In the genomic region with DNA sequence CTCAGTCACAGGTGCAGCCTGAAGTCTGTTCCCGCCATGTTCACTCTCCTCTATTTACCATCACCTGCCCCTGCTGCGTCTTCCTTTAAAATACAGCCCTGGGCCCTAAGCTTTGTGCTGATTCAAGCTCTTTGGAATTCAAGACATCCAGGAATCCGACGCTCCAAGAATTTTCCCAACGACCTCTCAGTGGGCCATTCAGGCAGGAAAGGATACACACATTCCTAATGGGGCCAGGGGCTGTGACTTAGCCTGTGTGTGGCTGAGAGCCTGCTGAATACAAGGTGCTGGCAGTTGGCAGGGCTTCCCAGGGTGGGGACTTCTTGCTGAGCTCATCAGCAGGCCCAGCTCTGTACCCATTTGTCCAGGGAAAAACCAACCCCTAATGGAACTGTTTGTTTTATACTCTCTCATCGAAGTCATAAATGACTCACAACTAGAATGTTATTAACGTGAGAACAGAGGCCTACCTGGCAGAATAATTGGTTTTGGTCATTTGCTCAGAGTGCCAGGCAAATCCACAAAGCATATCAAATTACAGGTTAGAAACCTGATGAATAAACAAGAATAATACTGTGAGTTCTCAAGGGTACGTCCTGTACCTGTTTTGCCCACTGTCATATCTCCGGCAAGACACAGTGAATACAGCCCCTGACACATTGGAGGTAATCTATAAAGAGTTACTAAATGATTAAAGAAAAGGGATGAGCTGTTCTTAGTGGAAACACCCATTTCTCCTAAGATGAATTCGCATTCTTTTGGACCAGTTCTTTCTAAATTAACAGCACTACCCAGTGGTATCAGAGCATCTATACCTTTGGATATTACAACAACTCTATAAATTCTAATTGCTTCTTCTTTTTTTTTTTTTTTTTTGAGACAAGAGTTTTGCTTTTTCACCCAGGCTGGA, we compare ENCODE assay signal across 8 cellular contexts. TPM values are rescaled to one million over a fixed set of nuclear protein-coding genes. Genes with fewer than 3 reads are reported as not detected.
DNase-seq lines count a peak whose midpoint lies in the region; ATAC-seq and TF ChIP-seq lines count a peak whose summit lies in the region.

No MANE protein-coding gene starts in this region.

- peaks cover 13% of the 10 kb centered on the region for H3K79me2 ChIP-seq in mammary epithelial cell (ENCODE audit: insufficient read depth, low read length)

- ATAC-seq in naive thymus-derived CD4-positive, alpha-beta T cell = no peak
- no peak for ATAC-seq in HG02623 (IDR thresholded peaks at IDR 0.05; ENCODE audit: unreplicated experiment)
- no peak for ATAC-seq in GM18498 (IDR thresholded peaks at IDR 0.05; ENCODE audit: unreplicated experiment)

- no peaks in the 10 kb centered on the region for H3K27me3 Mint-ChIP-seq in naive thymus-derived CD4-positive, alpha-beta T cell
- no peaks in the 10 kb centered on the region for H3K27me3 Mint-ChIP-seq in activated T-helper 2 cell treated with anti-CD3 and anti-CD28 coated beads, Interferon-gamma antibody, Interleukin-2, Interleukin-4, amounts not matched to agents 10 μg/mL and 5 μg/mL and 100 μg/mL, durations not matched to agents 14 hours and 24 hours and 36 hours (ENCODE audit: low read depth)

- no peak overlapping the region for H3K4me3 ChIP-seq in mammary epithelial cell (replicated peaks in 1 of 3; ENCODE audit: insufficient read depth in 1 of 3, low read depth in 2 of 3, low read length in 3 of 3)
- no peak overlapping the region for H3K4me3 ChIP-seq in naive thymus-derived CD4-positive, alpha-beta T cell (ENCODE audit: low read length)

- no peak for TF ChIP-seq CTCF in mammary epithelial cell (conservative IDR thresholded peaks at IDR 0.05 in 1 of 2, IDR thresholded peaks at IDR 0.05 in 1 of 2; ENCODE audit: extremely low read depth in 1 of 2, insufficient read depth in 1 of 2, low read depth in 1 of 2, low read length in 2 of 2)

- BruUV-seq in mammary epithelial cell (replicated peaks; lab: Mats Ljungman, UMichigan) = TSS peak; percentile 84

- DNase-seq in GM04504 (ENCODE audit: low read depth) = peak; percentile 83
- peak; percentile 19 for DNase-seq in NCI-H2107 (lab: John Stamatoyannopoulos, UW)
- peak; percentile 99 for DNase-seq in mammary epithelial cell
- DNase-seq in lung microvascular endothelial cell (ENCODE audit: low read depth in 2 of 2) = peak; percentile 65 to 86
- DNase-seq in naive thymus-derived CD4-positive, alpha-beta T cell = no peak
- no peak for DNase-seq in activated T-helper 2 cell treated with anti-CD3 and anti-CD28 coated beads, Interferon-gamma antibody, Interleukin-2, Interleukin-4, amounts not matched to agents 10 μg/mL and 5 μg/mL and 100 μg/mL, durations not matched to agents 14 hours and 24 hours and 36 hours (ENCODE audit: low spot score)

- H3K27ac ChIP-seq in mammary epithelial cell (ENCODE audit: insufficient read depth, low read depth, low read length) = peak overlapping the region; percentile 97
- H3K27ac ChIP-seq in naive thymus-derived CD4-positive, alpha-beta T cell (ENCODE audit: low read depth, low read length) = no peak overlapping the region

- no peaks in the 10 kb centered on the region for H4K20me1 ChIP-seq in mammary epithelial cell (ENCODE audit: insufficient read depth, low read length)

- peaks cover 5 to 29% (median 10%) of the 10 kb centered on the region in 5 donors for H3K36me3 Mint-ChIP-seq in naive thymus-derived CD4-positive, alpha-beta T cell
- peaks cover 50% of the 10 kb centered on the region for H3K36me3 Mint-ChIP-seq in activated T-helper 2 cell treated with anti-CD3 and anti-CD28 coated beads, Interferon-gamma antibody, Interleukin-2, Interleukin-4, amounts not matched to agents 10 μg/mL and 5 μg/mL and 100 μg/mL, durations not matched to agents 14 hours and 24 hours and 36 hours (ENCODE audit: low read depth)

- H3K27me3 ChIP-seq in mammary epithelial cell (ENCODE audit: insufficient read depth, low read length) = no peaks in the 10 kb centered on the region
- no peaks in the 10 kb centered on the region for H3K27me3 ChIP-seq in naive thymus-derived CD4-positive, alpha-beta T cell (ENCODE audit: control insufficient read depth in 2 of 2, insufficient read depth in 2 of 2, low read length in 2 of 2)

- WGBS in mammary epithelial cell (ENCODE audit: low coverage, missing lambda C conversion rate) = 8% methylated on average over 10 of the region's 10 CpGs

- POLR2A ChIA-PET in naive thymus-derived CD4-positive, alpha-beta T cell (lab: Charles Lee) = interaction anchor here (0.9 to 1.5 kb wide), 4 partner anchors 9 to 12 kb away, joined by 3 to 7 read pairs (median 4); no protein-coding TSS in a partner anchor

- no peak overlapping the region for H3K4me3 Mint-ChIP-seq in naive thymus-derived CD4-positive, alpha-beta T cell
- no peak overlapping the region for H3K4me3 Mint-ChIP-seq in activated T-helper 2 cell treated with anti-CD3 and anti-CD28 coated beads, Interferon-gamma antibody, Interleukin-2, Interleukin-4, amounts not matched to agents 10 μg/mL and 5 μg/mL and 100 μg/mL, durations not matched to agents 14 hours and 24 hours and 36 hours (ENCODE audit: low read depth)

- peak overlapping the region in 4 of 9 donors; percentile 42 to 73 (median 56) for H3K27ac Mint-ChIP-seq in naive thymus-derived CD4-positive, alpha-beta T cell
- no peak overlapping the region for H3K27ac Mint-ChIP-seq in activated T-helper 2 cell treated with anti-CD3 and anti-CD28 coated beads, Interferon-gamma antibody, Interleukin-2, Interleukin-4, amounts not matched to agents 10 μg/mL and 5 μg/mL and 100 μg/mL, durations not matched to agents 14 hours and 24 hours and 36 hours

- no peaks in the 10 kb centered on the region for H3K9me3 ChIP-seq in mammary epithelial cell (replicated peaks; ENCODE audit: insufficient read depth, low read length)
- no peaks in the 10 kb centered on the region for H3K9me3 ChIP-seq in naive thymus-derived CD4-positive, alpha-beta T cell (ENCODE audit: control insufficient read depth in 2 of 3, low read length in 3 of 3)

- peaks cover 0 to 2% (median 0%) of the 10 kb centered on the region in 11 donors for H3K9me3 Mint-ChIP-seq in naive thymus-derived CD4-positive, alpha-beta T cell
- no peaks in the 10 kb centered on the region for H3K9me3 Mint-ChIP-seq in activated T-helper 2 cell treated with anti-CD3 and anti-CD28 coated beads, Interferon-gamma antibody, Interleukin-2, Interleukin-4, amounts not matched to agents 10 μg/mL and 5 μg/mL and 100 μg/mL, durations not matched to agents 14 hours and 24 hours and 36 hours

- in situ Hi-C loops in mammary epithelial cell (cut with MboI; ENCODE audit: low sequenced_read_pairs in 2 of 2) = no loop called here

- intact Hi-C loops in mammary epithelial cell (cut with micrococcal nuclease) = loop anchor here (1.0 kb wide), 2 partner anchors 12 to 31 kb away; no protein-coding TSS in a partner anchor
- intact Hi-C loops in naive thymus-derived CD4-positive, alpha-beta T cell (cut with micrococcal nuclease) = no loop called here
- intact Hi-C loops in activated T-helper 2 cell treated with anti-CD3 and anti-CD28 coated beads, Interferon-gamma antibody, Interleukin-2, Interleukin-4, amounts not matched to agents 10 μg/mL and 5 μg/mL and 100 μg/mL, durations not matched to agents 14 hours and 24 hours and 36 hours (cut with micrococcal nuclease) = no loop called here

- H2AFZ ChIP-seq in mammary epithelial cell (ENCODE audit: low read depth, low read length) = no peak overlapping the region

- peak overlapping the region; percentile 50 for H3K4me2 ChIP-seq in mammary epithelial cell (ENCODE audit: insufficient read depth, low read depth, low read length)

- dilution Hi-C loops in mammary epithelial cell (cut with HindIII; ENCODE audit: low sequenced_read_pairs) = loop anchor here (5.0 kb wide), 2 partner anchors 44 to 51 kb away; partner anchors contain the start of gene TMSB10

- H3K4me1 Mint-ChIP-seq in naive thymus-derived CD4-positive, alpha-beta T cell = peaks cover 13 to 32% (median 18%) of the 10 kb centered on the region in 7 donors
- H3K4me1 Mint-ChIP-seq in activated T-helper 2 cell treated with anti-CD3 and anti-CD28 coated beads, Interferon-gamma antibody, Interleukin-2, Interleukin-4, amounts not matched to agents 10 μg/mL and 5 μg/mL and 100 μg/mL, durations not matched to agents 14 hours and 24 hours and 36 hours (ENCODE audit: low read depth) = peaks cover 13% of the 10 kb centered on the region

- peak overlapping the region; percentile 79 for H3K9ac ChIP-seq in mammary epithelial cell (ENCODE audit: insufficient read depth, low read length)

- H3K4me1 ChIP-seq in mammary epithelial cell (ENCODE audit: insufficient read depth, low read length) = peaks cover 40% of the 10 kb centered on the region
- no peaks in the 10 kb centered on the region for H3K4me1 ChIP-seq in naive thymus-derived CD4-positive, alpha-beta T cell (ENCODE audit: control insufficient read depth in 2 of 2, insufficient read depth in 2 of 2, low read length in 2 of 2)

- H3K36me3 ChIP-seq in mammary epithelial cell (ENCODE audit: insufficient read depth, low read length) = peaks cover 2% of the 10 kb centered on the region
- peaks cover 0 to 6% (median 0%) of the 10 kb centered on the region in 3 experiments for H3K36me3 ChIP-seq in naive thymus-derived CD4-positive, alpha-beta T cell (ENCODE audit: control insufficient read depth in 2 of 3, insufficient read depth in 3 of 3, low read length in 3 of 3)

- CTCF ChIA-PET in mammary epithelial cell (lab: Charles Lee; ENCODE audit: low non-redundant PET) = interaction anchor here (0.6 to 0.9 kb wide), 2 partner anchors 28 to 60 kb away, joined by 3 to 5 read pairs; no protein-coding TSS in a partner anchor
- CTCF ChIA-PET in naive thymus-derived CD4-positive, alpha-beta T cell (lab: Charles Lee) = interaction anchor here (0.6 to 1.7 kb wide), 3 partner anchors 12 to 637 kb away, joined by 3 to 6 read pairs (median 3); partner anchors contain the start of gene RNF181

RNA-seq across cellular contexts. Expression of gene KCMF1, which starts 12.6 kb away (rescaled TPM):
- total RNA-seq in mammary epithelial cell (10 to 100 TPM; 73.2 to 94.7 TPM), lung microvascular endothelial cell (25.1 and 40.5 TPM in 2 replicates)
- polyA plus RNA-seq in mammary epithelial cell = 84.3 TPM
- polyA minus RNA-seq in mammary epithelial cell = 59.3 TPM
- 10 to 100 TPM; 57.7 to 81.3 (median 60.8) TPM for total RNA-seq in naive thymus-derived CD4-positive, alpha-beta T cell
- polyA plus RNA-seq in naive thymus-derived CD4-positive, alpha-beta T cell = 10 to 100 TPM; 15.6 to 20.2 TPM
- 82.6 and 86.3 TPM in 2 replicates for total RNA-seq in activated T-helper 2 cell treated with anti-CD3 and anti-CD28 coated beads, Interferon-gamma antibody, Interleukin-2, Interleukin-4, amounts not matched to agents 10 μg/mL and 5 μg/mL and 100 μg/mL, durations not matched to agents 14 hours and 24 hours and 36 hours

RNA-seq across cellular contexts. Expression of gene TMSB10, which starts 52.9 kb away (rescaled TPM):
- total RNA-seq in mammary epithelial cell (1,000 to 10,000 TPM; 3,165 to 4,185 TPM), lung microvascular endothelial cell (7,454 and 9,895 TPM in 2 replicates)
- polyA plus RNA-seq in mammary epithelial cell = 9,658 TPM
- 1,882 TPM for polyA minus RNA-seq in mammary epithelial cell
- 1,000 to 10,000 TPM; 1,492 to 5,756 (median 1,578) TPM for total RNA-seq in naive thymus-derived CD4-positive, alpha-beta T cell
- 1,000 to 10,000 TPM; 6,721 to 8,256 TPM for polyA plus RNA-seq in naive thymus-derived CD4-positive, alpha-beta T cell
- 2,676 and 2,847 TPM in 2 replicates for total RNA-seq in activated T-helper 2 cell treated with anti-CD3 and anti-CD28 coated beads, Interferon-gamma antibody, Interleukin-2, Interleukin-4, amounts not matched to agents 10 μg/mL and 5 μg/mL and 100 μg/mL, durations not matched to agents 14 hours and 24 hours and 36 hours

Comparison
In these comparisons a context has a peak if more than half of its experiments do, and no peak if none do; other contexts are left out.
1. DNase-seq: peak in GM04504 (single experiment), NCI-H2107 (single experiment), mammary epithelial cell (single experiment) and lung microvascular endothelial cell (2 of 2); none in naive thymus-derived CD4-positive, alpha-beta T cell (0 of 9) and activated T-helper 2 cell treated with anti-CD3 and anti-CD28 coated beads, Interferon-gamma antibody, Interleukin-2, Interleukin-4, amounts not matched to agents 10 μg/mL and 5 μg/mL and 100 μg/mL, durations not matched to agents 14 hours and 24 hours and 36 hours (single experiment).